In genomic region chr2:120935339-120936313, GRCh38 we compare ENCODE assay signal across 10 cellular contexts.
DNase-seq lines count a peak whose midpoint lies in the region; ATAC-seq and TF ChIP-seq lines count a peak whose summit lies in the region.
"Had no signal": no experiment of that assay in that cellular context is flagged by ENCODE, and none has a peak within 500 bp of the region (broad histone marks: within the 10 kb centered on the region; RNA-seq: fewer than 3 reads in every experiment).

No MANE protein-coding gene starts in this region.

- CTCF ChIA-PET in Caco-2 (lab: Charles Lee), result interaction anchor here (0.6 to 1.5 kb wide), 6 partner anchors 13 to 242 kb away, joined by 3 to 10 read pairs (median 4); no protein-coding TSS in a partner anchor

- H3K4me1 Mint-ChIP-seq in Caco-2 (ENCODE audit: low read depth, unreplicated experiment), result peaks cover 66% of the 10 kb centered on the region
- H3K4me1 Mint-ChIP-seq in effector memory CD8-positive, alpha-beta T cell (ENCODE audit: low read depth in 2 of 2), result no peaks in the 10 kb centered on the region

- no peaks in the 10 kb centered on the region for H3K27me3 ChIP-seq in Caco-2 (replicated peaks; ENCODE audit: control insufficient read depth, insufficient read depth, low read length)
- no peaks in the 10 kb centered on the region for H3K27me3 ChIP-seq in SJCRH30

- peak overlapping the region; percentile 17; the same call in 1 of the 2 replicates for H3K27ac ChIP-seq in SJCRH30

- H3K27ac Mint-ChIP-seq in Caco-2 (ENCODE audit: unreplicated experiment), result peak overlapping the region; percentile 92
- no peak overlapping the region for H3K27ac Mint-ChIP-seq in effector memory CD8-positive, alpha-beta T cell
- H3K27ac Mint-ChIP-seq: naive thymus-derived CD8-positive, alpha-beta T cell had no signal

- H3K4me1 ChIP-seq in Caco-2, result peaks cover 73% of the 10 kb centered on the region
- peaks cover 34% of the 10 kb centered on the region for H3K4me1 ChIP-seq in SJCRH30

- H3K36me3 Mint-ChIP-seq in Caco-2 (ENCODE audit: insufficient read depth, unreplicated experiment), result peaks cover 6% of the 10 kb centered on the region
- H3K36me3 Mint-ChIP-seq in effector memory CD8-positive, alpha-beta T cell (ENCODE audit: insufficient read depth), result no peaks in the 10 kb centered on the region
- H3K36me3 Mint-ChIP-seq: naive thymus-derived CD8-positive, alpha-beta T cell had no signal

- POLR2A ChIA-PET in Caco-2 (lab: Charles Lee), result interaction anchor here (1.4 kb wide), 1 partner anchor 139 kb away, joined by 12 read pairs; no protein-coding TSS in a partner anchor

- H3K9me3 ChIP-seq in Caco-2 (peaks cover 8% of the 10 kb centered on the region; the same call in 1 of the 2 replicates), SJCRH30 (replicated peaks) (0 out of 2 replicates have a peak, but pooled peaks cover 2% of the 10 kb centered on the region)

- H3K27me3 Mint-ChIP-seq in Caco-2 (ENCODE audit: insufficient read depth, unreplicated experiment), result no peaks in the 10 kb centered on the region
- H3K27me3 Mint-ChIP-seq in effector memory CD8-positive, alpha-beta T cell, result peaks cover 13 to 33% of the 10 kb centered on the region in 2 donors

- ATAC-seq in sciatic nerve (peak; percentile 1), HG02973 (IDR thresholded peaks at IDR 0.05; ENCODE audit: unreplicated experiment) (no peak), GM21717 (IDR thresholded peaks at IDR 0.05; ENCODE audit: unreplicated experiment) (no peak)
- no peak for ATAC-seq in effector memory CD8-positive, alpha-beta T cell (replicated peaks)
- ATAC-seq: naive thymus-derived CD8-positive, alpha-beta T cell had no signal

- intact Hi-C loops in Caco-2 (cut with micrococcal nuclease; ENCODE audit: unreplicated experiment), result loop anchor here (5.0 kb wide), 4 partner anchors 53 to 198 kb away; partner anchors contain the start of gene GLI2
- intact Hi-C loops in sciatic nerve (cut with DNase I), result no loop called here

- BruUV-seq in Caco-2 (replicated peaks; lab: Mats Ljungman, UMichigan), result no TSS peak

- peaks cover 9% of the 10 kb centered on the region for H3K9me3 Mint-ChIP-seq in Caco-2 (ENCODE audit: unreplicated experiment)
- peaks cover 0 to 2% of the 10 kb centered on the region in 2 donors for H3K9me3 Mint-ChIP-seq in effector memory CD8-positive, alpha-beta T cell

- TF ChIP-seq CTCF in Caco-2 (IDR thresholded peaks at IDR 0.05; ENCODE audit: insufficient read depth in 1 of 2, low read depth in 1 of 2, low read length in 1 of 2, severe bottlenecking in 1 of 2, unreplicated experiment in 1 of 2) (no peak), foreskin fibroblast (IDR thresholded peaks at IDR 0.05; ENCODE audit: low read depth, low read length) (no peak)

- DNase-seq in Caco-2 (peak; percentile 87 to 93), SJCRH30 (no peak), foreskin fibroblast (peak; percentile 78 to 86), sciatic nerve (ENCODE audit: low spot score) (no peak), NCI-H2227 (lab: John Stamatoyannopoulos, UW; ENCODE audit: unreplicated experiment) (no peak)
- DNase-seq in effector memory CD8-positive, alpha-beta T cell, result no peak
- DNase-seq: naive thymus-derived CD8-positive, alpha-beta T cell; NCI-H1930 had no signal

- H3K4me3 ChIP-seq in Caco-2 (ENCODE audit: low read depth, low read length) (no peak overlapping the region), SJCRH30 (no peak overlapping the region), foreskin fibroblast (ENCODE audit: low read depth in 1 of 2, low read length in 2 of 2) (no peak overlapping the region)

- peak overlapping the region; percentile 68 for H3K4me3 Mint-ChIP-seq in Caco-2 (ENCODE audit: unreplicated experiment)
- no peak overlapping the region for H3K4me3 Mint-ChIP-seq in effector memory CD8-positive, alpha-beta T cell
- H3K4me3 Mint-ChIP-seq: naive thymus-derived CD8-positive, alpha-beta T cell had no signal

- H3K36me3 ChIP-seq in Caco-2 (ENCODE audit: control insufficient read depth, insufficient read depth, low read length), result no peaks in the 10 kb centered on the region
- H3K36me3 ChIP-seq in SJCRH30, result no peaks in the 10 kb centered on the region; the same call in none of the 2 replicates

Comparison
In these comparisons a context has a peak if more than half of its experiments do, and no peak if none do; other contexts are left out.
1. DNase-seq: peak in Caco-2 (2 of 2) and foreskin fibroblast (2 of 2); none in SJCRH30 (0 of 2), sciatic nerve (single experiment), effector memory CD8-positive, alpha-beta T cell (0 of 3) and NCI-H2227 (single experiment).